26 cellular contexts compared by ENCODE assay signal in the genomic region with DNA sequence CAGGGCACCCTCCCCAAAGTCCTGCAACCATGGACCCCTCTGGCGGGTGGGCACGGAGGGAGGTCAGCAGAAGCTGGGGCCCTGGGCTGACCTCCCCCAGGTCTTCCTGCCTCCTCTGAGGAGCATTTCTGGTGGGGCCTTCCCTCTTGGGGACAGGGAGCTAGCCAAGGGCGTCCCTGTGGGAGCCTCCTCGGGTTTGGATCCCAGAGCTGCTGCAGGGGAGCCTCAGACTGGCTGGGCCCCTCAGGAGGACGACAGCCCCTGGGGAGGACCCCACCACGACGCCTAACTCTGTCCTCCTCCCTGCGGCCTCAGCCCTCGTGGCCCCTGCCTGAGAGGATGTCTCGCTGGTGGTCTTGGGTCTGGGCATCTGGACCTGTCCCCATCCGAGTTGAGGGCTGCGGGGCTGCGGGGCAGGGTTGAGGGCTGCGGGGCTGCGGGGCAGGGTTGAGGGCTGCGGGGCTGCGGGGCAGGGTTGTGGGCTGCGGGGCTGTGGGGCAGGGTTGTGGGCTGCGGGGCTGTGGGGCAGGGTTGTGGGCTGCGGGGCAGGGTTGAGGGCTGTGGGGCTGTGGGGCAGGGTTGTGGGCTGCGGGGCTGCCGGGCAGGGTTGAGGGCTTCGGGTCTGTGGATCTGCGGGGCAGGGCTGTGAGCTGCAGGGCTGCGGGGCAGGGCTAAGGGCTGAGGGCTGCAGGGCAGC.
"Had no signal": no experiment of that assay in that cellular context is flagged by ENCODE, and none has a peak within 500 bp of the region (broad histone marks: within the 10 kb centered on the region; RNA-seq: fewer than 3 reads in every experiment).

No MANE protein-coding gene starts in this region.

- H3K27ac ChIP-seq: lower lobe of right lung, neutrophil, ovary, prostate gland, skin epidermis, stomach, testis, thyroid gland, transverse colon, upper lobe of left lung, vagina had no signal

- H3K36me3 ChIP-seq: ovary, prostate gland, thyroid gland, transverse colon, vagina had no signal

- H3K4me1 ChIP-seq: transverse colon had no signal

- H3K9me3 ChIP-seq: lower lobe of right lung, neutrophil, ovary, prostate gland, testis, thyroid gland, transverse colon, upper lobe of left lung, vagina had no signal

- DNase-seq: hippocampal formation; kidney glomerular epithelial cell; left cardiac atrium; lower lobe of right lung; mammary epithelial cell; mesenchymal stem cell; naive thymus-derived CD8-positive, alpha-beta T cell; occipital lobe; ovary; retina; right cardiac atrium; stimulated activated CD4-positive, alpha-beta T cell treated with anti-CD3 and anti-CD28 coated beads, Interleukin-12 subunit alpha, Interleukin-12 subunit beta, amount 100 ng/mL, for 4 hours; stimulated activated CD4-positive, alpha-beta T cell treated with anti-CD3 and anti-CD28 coated beads, Interleukin-15, amount 100 ng/mL, for 24 hours; stimulated activated CD4-positive, alpha-beta T cell treated with anti-CD3 and anti-CD28 coated beads, Interleukin-2, amount 100 ng/mL, for 24 hours; stimulated activated CD4-positive, alpha-beta T cell treated with anti-CD3 and anti-CD28 coated beads, Interleukin-4, amount 100 ng/mL, for 1 hour; stimulated activated naive B cell treated with anti-CD40 and anti-IgM and Interleukin-4, amounts not matched to agents 10 μg/mL and 1 μg/mL and 100 μg/mL, for 72 hours; stimulated activated naive CD8-positive, alpha-beta T cell treated with anti-CD3 and anti-CD28 coated beads, Interleukin-15, Interleukin-2, amounts not matched to agents 100 U/mL and 50 U/mL, for 24 hours; stomach; testis; thyroid gland; transverse colon had no signal

- H3K27me3 ChIP-seq: neutrophil, ovary, stomach, testis, thyroid gland, transverse colon, upper lobe of left lung, vagina had no signal

- H3K4me3 ChIP-seq: lower lobe of right lung, ovary, prostate gland, skin epidermis, stomach, testis, thyroid gland, transverse colon, upper lobe of left lung, vagina had no signal
